Comparison of ENCODE assay signal across 8 cellular contexts in genomic region chr12:100404769-100405407, GRCh38. TPM values are rescaled to one million over a fixed set of nuclear protein-coding genes. Genes with fewer than 3 reads are reported as not detected.
DNase-seq lines count a peak whose midpoint lies in the region; ATAC-seq and TF ChIP-seq lines count a peak whose summit lies in the region.

No MANE protein-coding gene starts in this region.

- no peaks in the 10 kb centered on the region for H3K36me3 Mint-ChIP-seq in activated naive CD4-positive, alpha-beta T cell treated with anti-CD3 and anti-CD28 coated beads, Interleukin-2, amount 10 ng/mL, durations not matched to agents 7 days and 5 days

- H3K27me3 Mint-ChIP-seq in activated naive CD4-positive, alpha-beta T cell treated with anti-CD3 and anti-CD28 coated beads, Interleukin-2, amount 10 ng/mL, durations not matched to agents 7 days and 5 days = no peaks in the 10 kb centered on the region

- peak; percentile 93 for ATAC-seq in GM21526 (IDR thresholded peaks at IDR 0.05; ENCODE audit: low FRiP score, unreplicated experiment)
- ATAC-seq in lung (ENCODE audit: insufficient read depth, low FRiP score) = peak; percentile 78
- no peak for ATAC-seq in HG02840 (IDR thresholded peaks at IDR 0.05; ENCODE audit: low FRiP score, unreplicated experiment)
- ATAC-seq in HG03460 (IDR thresholded peaks at IDR 0.05; ENCODE audit: unreplicated experiment) = no peak

- no peaks in the 10 kb centered on the region for H3K36me3 ChIP-seq in lung (ENCODE audit: control insufficient read depth in 2 of 2, insufficient read depth in 2 of 2, low read length in 2 of 2)

- H3K27ac ChIP-seq in lung (ENCODE audit: low read depth in 1 of 2, low read length in 1 of 2) = no peak overlapping the region

- CTCF ChIA-PET in activated naive CD4-positive, alpha-beta T cell treated with anti-CD3 and anti-CD28 coated beads, Interleukin-2, amount 10 ng/mL, durations not matched to agents 7 days and 5 days (lab: Charles Lee) = interaction anchor here (0.6 to 5.4 kb wide), 26 partner anchors 9 to 308 kb away, joined by 3 to 57 read pairs (median 3); no protein-coding TSS in a partner anchor

- TF ChIP-seq CTCF in NB4 (IDR thresholded peaks at IDR 0.05; ENCODE audit: low read depth, low read length) (peak; percentile 86), lung (IDR thresholded peaks at IDR 0.05; ENCODE audit: control extremely low read depth, extremely low read depth) (no peak)

- H3K4me1 Mint-ChIP-seq in activated naive CD4-positive, alpha-beta T cell treated with anti-CD3 and anti-CD28 coated beads, Interleukin-2, amount 10 ng/mL, durations not matched to agents 7 days and 5 days = no peaks in the 10 kb centered on the region

- H3K9me3 ChIP-seq in lung (ENCODE audit: control insufficient read depth in 2 of 2, insufficient read depth in 1 of 2, low read length in 1 of 2) = peaks cover 0 to 2% of the 10 kb centered on the region in 2 donors

- no peak overlapping the region for H3K4me3 Mint-ChIP-seq in activated naive CD4-positive, alpha-beta T cell treated with anti-CD3 and anti-CD28 coated beads, Interleukin-2, amount 10 ng/mL, durations not matched to agents 7 days and 5 days

- H3K27me3 ChIP-seq in lung (ENCODE audit: control insufficient read depth, insufficient read depth) = no peaks in the 10 kb centered on the region

- H3K4me3 ChIP-seq in NB4 (ENCODE audit: low read depth, low read length) = no peak overlapping the region
- no peak overlapping the region for H3K4me3 ChIP-seq in lung

- DNase-seq in DMS 273 (lab: John Stamatoyannopoulos, UW; ENCODE audit: unreplicated experiment) = peak; percentile 49
- no peak for DNase-seq in DMS 273 treated with DMSO at 0.1 percent for 48 hours (lab: John Stamatoyannopoulos, UW)
- peak; percentile 79 for DNase-seq in NB4 (ENCODE audit: low read depth)
- DNase-seq in activated naive CD4-positive, alpha-beta T cell treated with anti-CD3 and anti-CD28 coated beads, Interleukin-2, amount 10 ng/mL, durations not matched to agents 7 days and 5 days = peak; percentile 59
- DNase-seq in lung (ENCODE audit: low spot score) = peak; percentile 61

- TF ChIP-seq POLR2A in NB4 (IDR thresholded peaks at IDR 0.05; ENCODE audit: extremely low read depth, insufficient read length) = no peak

- no peaks in the 10 kb centered on the region for H3K9me3 Mint-ChIP-seq in activated naive CD4-positive, alpha-beta T cell treated with anti-CD3 and anti-CD28 coated beads, Interleukin-2, amount 10 ng/mL, durations not matched to agents 7 days and 5 days

- H3K27ac Mint-ChIP-seq in activated naive CD4-positive, alpha-beta T cell treated with anti-CD3 and anti-CD28 coated beads, Interleukin-2, amount 10 ng/mL, durations not matched to agents 7 days and 5 days = no peak overlapping the region

- no peaks in the 10 kb centered on the region for H3K4me1 ChIP-seq in lung (ENCODE audit: control insufficient read depth in 2 of 2, insufficient read depth in 2 of 2, low read length in 2 of 2)

- 57 to 61% methylated on average over 10 of the region's 10 CpGs for WGBS in lung, 2 donors

RNA-seq across cellular contexts. Expression of gene SLC17A8, which starts 48.0 kb away (rescaled TPM):
- total RNA-seq in lung = 10 to 100 TPM in 1 of 2 donors, under 1 TPM in 1; 0.43 to 14.8 TPM
- polyA plus RNA-seq in lung = under 1 TPM; 0.02 to 0.06 TPM

Comparison
In these comparisons a context has a peak if more than half of its experiments do, and no peak if none do; other contexts are left out.
1. ATAC-seq: peak in GM21526 (single experiment) and lung (single experiment); none in HG02840 (single experiment) and HG03460 (single experiment).